ENCODE assay signal across 25 cellular contexts in genomic region chr20:47995661-47996060, GRCh38.
"Had no signal": no experiment of that assay in that cellular context is flagged by ENCODE, and none has a peak within 500 bp of the region (broad histone marks: within the 10 kb centered on the region; RNA-seq: fewer than 3 reads in every experiment).

No MANE protein-coding gene starts in this region.

- H3K9me3 Mint-ChIP-seq: effector memory CD8-positive, alpha-beta T cell had no signal

- H3K36me3 ChIP-seq: colonic mucosa, esophagus squamous epithelium, gastrocnemius medialis, heart right ventricle, left lung, lower lobe of right lung had no signal

- DNase-seq: cerebellar nuclear complex; colonic mucosa; cortex of kidney; effector CD8-positive, alpha-beta T cell; effector memory CD8-positive, alpha-beta T cell; endodermal cell; erythroblast; esophagus squamous epithelium; foreskin fibroblast; foreskin melanocyte; gastrocnemius medialis; glutamatergic neuron; head of caudate nucleus; heart right ventricle; hippocampal formation; left cardiac atrium; left lung; left ventricle myocardium superior; lower lobe of right lung; mesenchymal stem cell; naive B cell had no signal

- H3K4me1 ChIP-seq: colonic mucosa, gastrocnemius medialis, heart right ventricle, left lung, lower lobe of right lung had no signal

- H3K27me3 ChIP-seq: colonic mucosa, esophagus squamous epithelium, gastrocnemius medialis, left lung had no signal

- H3K27ac ChIP-seq: colonic mucosa, epithelial cell of prostate, esophagus squamous epithelium, gastrocnemius medialis, heart right ventricle, left lung, lower lobe of right lung had no signal

- H3K4me3 ChIP-seq: colonic mucosa, esophagus squamous epithelium, gastrocnemius medialis, heart right ventricle, left lung, lower lobe of right lung had no signal

- H3K36me3 Mint-ChIP-seq: mesothelial cell of epicardium had no signal

- ATAC-seq: effector memory CD8-positive, alpha-beta T cell; esophagus mucosa; gastrocnemius medialis; heart right ventricle; left cardiac atrium; left lung; left ventricle myocardium superior; lower lobe of right lung had no signal

- H3K4me3 Mint-ChIP-seq: dendritic cell treated with granulocyte-macrophage colony-stimulating factor and Interleukin-4, amounts not matched to agents 40 ng/mL and 50 ng/mL, for 4 days; effector memory CD8-positive, alpha-beta T cell; endodermal cell; mesothelial cell of epicardium; naive B cell had no signal

- H3K9me3 ChIP-seq: colonic mucosa, gastrocnemius medialis had no signal

- H3K27ac Mint-ChIP-seq: dendritic cell treated with granulocyte-macrophage colony-stimulating factor and Interleukin-4, amounts not matched to agents 40 ng/mL and 50 ng/mL, for 4 days; effector memory CD8-positive, alpha-beta T cell; endodermal cell; mesothelial cell of epicardium; naive B cell had no signal
